9 cellular contexts compared by ENCODE assay signal in the genomic region with DNA sequence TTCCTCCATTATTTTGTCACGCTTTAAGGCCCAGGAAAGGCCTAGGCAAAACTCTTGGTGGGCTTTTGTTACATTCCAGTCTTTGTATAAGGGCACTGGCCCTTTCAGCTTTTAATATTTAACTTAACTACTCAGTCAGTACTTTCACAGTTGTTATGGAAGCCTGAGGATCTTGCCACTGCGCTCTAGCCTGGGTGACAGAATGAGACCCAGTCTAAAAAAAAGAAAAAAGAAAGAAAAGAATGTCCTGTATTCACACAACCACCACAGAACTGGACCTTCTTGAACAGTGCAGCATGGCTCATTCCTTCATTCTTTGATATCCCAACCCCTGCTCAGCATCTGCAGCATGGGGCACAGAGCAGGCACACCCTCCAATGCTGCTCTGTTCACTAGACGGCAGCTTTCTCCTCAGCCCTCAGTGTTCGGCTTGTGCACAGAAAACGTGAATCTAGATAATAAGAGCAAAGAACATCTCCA. TPM values are rescaled to one million over a fixed set of nuclear protein-coding genes. Genes with fewer than 3 reads are reported as not detected.
DNase-seq lines count a peak whose midpoint lies in the region; ATAC-seq and TF ChIP-seq lines count a peak whose summit lies in the region.
"Had no signal": no experiment of that assay in that cellular context is flagged by ENCODE, and none has a peak within 500 bp of the region (broad histone marks: within the 10 kb centered on the region; RNA-seq: fewer than 3 reads in every experiment).

No MANE protein-coding gene starts in this region.

- no peaks in the 10 kb centered on the region for H3K27me3 Mint-ChIP-seq in nephron (ENCODE audit: low read depth)
- H3K27me3 Mint-ChIP-seq in naive thymus-derived CD4-positive, alpha-beta T cell: peaks cover 8 to 32% (median 10%) of the 10 kb centered on the region in 5 donors

- no peaks in the 10 kb centered on the region for H3K36me3 ChIP-seq in naive thymus-derived CD4-positive, alpha-beta T cell (ENCODE audit: control insufficient read depth in 2 of 3, insufficient read depth in 3 of 3, low read length in 3 of 3)

- H3K4me3 Mint-ChIP-seq in nephron: no peak overlapping the region
- H3K4me3 Mint-ChIP-seq in naive thymus-derived CD4-positive, alpha-beta T cell: no peak overlapping the region

- H3K9me3 Mint-ChIP-seq in nephron: no peaks in the 10 kb centered on the region
- no peaks in the 10 kb centered on the region for H3K9me3 Mint-ChIP-seq in naive thymus-derived CD4-positive, alpha-beta T cell

- H3K27me3 ChIP-seq in naive thymus-derived CD4-positive, alpha-beta T cell (ENCODE audit: control insufficient read depth in 2 of 2, insufficient read depth in 2 of 2, low read length in 2 of 2): no peaks in the 10 kb centered on the region

- POLR2A ChIA-PET in naive thymus-derived CD4-positive, alpha-beta T cell (lab: Charles Lee): no interaction called here

- H3K27ac Mint-ChIP-seq in nephron: peak overlapping the region; percentile 97 to 98 (median 97)
- no peak overlapping the region for H3K27ac Mint-ChIP-seq in naive thymus-derived CD4-positive, alpha-beta T cell

- ATAC-seq in HG03039 (IDR thresholded peaks at IDR 0.05; ENCODE audit: unreplicated experiment) (peak; percentile 1), HG03378 (IDR thresholded peaks at IDR 0.05; ENCODE audit: unreplicated experiment) (no peak), GM18502 (IDR thresholded peaks at IDR 0.05; ENCODE audit: poor library complexity, unreplicated experiment) (no peak)
- ATAC-seq in naive thymus-derived CD4-positive, alpha-beta T cell: no peak

- no peaks in the 10 kb centered on the region for H3K4me1 ChIP-seq in naive thymus-derived CD4-positive, alpha-beta T cell (ENCODE audit: control insufficient read depth in 2 of 2, insufficient read depth in 2 of 2, low read length in 2 of 2)

- peaks cover 36% of the 10 kb centered on the region for H3K4me1 Mint-ChIP-seq in nephron
- peaks cover 0 to 11% (median 0%) of the 10 kb centered on the region in 7 donors for H3K4me1 Mint-ChIP-seq in naive thymus-derived CD4-positive, alpha-beta T cell

- peaks cover 3% of the 10 kb centered on the region for H3K36me3 Mint-ChIP-seq in nephron (ENCODE audit: low read depth)
- H3K36me3 Mint-ChIP-seq in naive thymus-derived CD4-positive, alpha-beta T cell: no peaks in the 10 kb centered on the region

- TF ChIP-seq CTCF in GM12864 (IDR thresholded peaks at IDR 0.05; ENCODE audit: low read depth, low read length, missing control alignments): no peak
- no peak for TF ChIP-seq CTCF in nephron (IDR thresholded peaks at IDR 0.05; ENCODE audit: unreplicated experiment in 3 of 3)

- DNase-seq in GM12864 (ENCODE audit: low read depth) (no peak), caudate nucleus (lab: John Stamatoyannopoulos, UW) (peak in 6 of 61 donors; percentile 5 to 46 (median 30)), HuH-7 (ENCODE audit: low spot score) (no peak)
- DNase-seq in naive thymus-derived CD4-positive, alpha-beta T cell: no peak

- peak overlapping the region; percentile 99 for H3K27ac ChIP-seq in caudate nucleus (ENCODE audit: low read depth, low read length)
- no peak overlapping the region for H3K27ac ChIP-seq in naive thymus-derived CD4-positive, alpha-beta T cell (ENCODE audit: low read depth, low read length)
- H3K27ac ChIP-seq: C4-2B had no signal

- peak overlapping the region; percentile 23 for H3K4me3 ChIP-seq in GM12864 (ENCODE audit: low read depth, low read length)
- H3K4me3 ChIP-seq in naive thymus-derived CD4-positive, alpha-beta T cell (ENCODE audit: low read length): no peak overlapping the region

- intact Hi-C loops in naive thymus-derived CD4-positive, alpha-beta T cell (cut with micrococcal nuclease): no loop called here

- CTCF ChIA-PET in naive thymus-derived CD4-positive, alpha-beta T cell (lab: Charles Lee): no interaction called here

- no peaks in the 10 kb centered on the region for H3K9me3 ChIP-seq in naive thymus-derived CD4-positive, alpha-beta T cell (ENCODE audit: control insufficient read depth in 2 of 3, low read length in 3 of 3)

RNA-seq across cellular contexts. Expression of a gene that starts 59.6 kb away (rescaled TPM):
- total RNA-seq in naive thymus-derived CD4-positive, alpha-beta T cell: not detected
- polyA plus RNA-seq in naive thymus-derived CD4-positive, alpha-beta T cell: not detected

Comparison
In these comparisons a context has a peak if more than half of its experiments do, and no peak if none do; other contexts are left out.
1. H3K27ac Mint-ChIP-seq: peak in nephron (3 of 3); none in naive thymus-derived CD4-positive, alpha-beta T cell (0 of 9).